Comparison of ENCODE assay signal across 8 cellular contexts in the genomic region with DNA sequence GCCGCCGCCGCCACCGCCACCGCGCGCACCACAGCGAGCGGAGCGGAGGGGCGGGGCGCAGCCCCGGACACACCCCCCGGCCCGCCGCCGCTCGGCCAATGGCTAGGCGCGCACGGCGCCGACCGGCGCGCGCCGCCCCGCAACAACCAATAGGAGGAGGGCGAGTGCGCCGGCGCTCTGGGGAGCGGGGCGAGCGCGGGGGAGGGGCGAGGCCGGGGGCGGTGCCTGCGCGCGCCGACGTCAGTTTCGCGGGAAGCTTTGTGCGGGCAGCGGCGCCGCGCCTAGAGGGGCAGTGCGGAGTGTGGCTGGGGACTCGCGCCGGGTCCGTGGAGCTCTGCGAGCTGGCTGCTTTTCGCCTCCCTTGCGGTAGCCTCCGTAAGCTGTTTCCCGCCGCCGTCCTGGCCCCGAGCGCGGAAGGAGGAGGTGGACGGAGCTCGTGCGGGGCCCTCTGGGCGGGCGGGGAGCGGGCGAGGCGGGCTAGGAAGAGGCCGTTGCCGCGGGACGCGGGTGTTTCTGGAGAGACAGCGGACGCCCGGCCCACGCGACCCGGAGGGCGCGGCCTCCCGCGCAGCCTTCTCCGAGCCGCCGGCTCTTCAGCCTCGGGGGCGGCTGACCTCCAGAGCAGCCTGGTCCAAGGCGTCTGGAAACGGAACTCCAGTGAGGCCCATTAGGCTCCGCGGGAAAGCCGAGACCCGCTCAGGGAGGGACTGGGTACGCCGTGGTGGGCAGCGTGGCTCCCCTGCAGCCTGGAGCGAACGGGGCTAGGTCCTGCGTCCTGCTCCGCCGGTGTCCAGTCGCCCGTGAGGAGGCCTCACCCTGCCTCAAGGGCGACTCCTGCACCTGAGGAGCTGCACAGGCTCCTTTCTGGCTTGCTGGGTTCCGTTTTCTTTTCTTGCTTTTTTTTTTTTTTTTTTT. TPM values are rescaled to one million over a fixed set of nuclear protein-coding genes. Genes with fewer than 3 reads are reported as not detected.
DNase-seq lines count a peak whose midpoint lies in the region; ATAC-seq and TF ChIP-seq lines count a peak whose summit lies in the region.

A gene (minus strand): TSS at position 44 of the 915 bp plus-strand sequence. CDS start 249 bp downstream, outside the sequence.

- no peaks in the 10 kb centered on the region for H3K27me3 Mint-ChIP-seq in activated T-cell treated with anti-CD3 and anti-CD28 coated beads, Interleukin-2, amount 50 U/mL, for 24 hours
- no peaks in the 10 kb centered on the region for H3K27me3 Mint-ChIP-seq in naive B cell

- H3K9me3 ChIP-seq in Panc1 (ENCODE audit: control insufficient read depth, insufficient read depth, low read depth, low read length) (no peaks in the 10 kb centered on the region), esophagus squamous epithelium (no peaks in the 10 kb centered on the region)

- H3K27ac Mint-ChIP-seq in activated T-cell treated with anti-CD3 and anti-CD28 coated beads, Interleukin-2, amount 50 U/mL, for 24 hours = peak within 1 kb of the TSS; percentile 98
- H3K27ac Mint-ChIP-seq in naive B cell = peak within 1 kb of the TSS; percentile 91 to 98 (median 94)
- peak within 1 kb of the TSS; percentile 89 for H3K27ac Mint-ChIP-seq in stimulated activated effector memory CD8-positive, alpha-beta T cell treated with anti-CD3 and anti-CD28 coated beads, Interleukin-12 subunit alpha, Interleukin-12 subunit beta, amount 100 ng/mL, for 72 hours

- peak; percentile 62 for ATAC-seq in GM21717 (IDR thresholded peaks at IDR 0.05; ENCODE audit: unreplicated experiment)
- ATAC-seq in Panc1 = peak; percentile 98
- ATAC-seq in naive B cell (ENCODE audit: low read depth in 2 of 2) = peak; percentile 95 to 96
- peak; percentile 95 for ATAC-seq in stimulated activated effector memory CD8-positive, alpha-beta T cell treated with anti-CD3 and anti-CD28 coated beads, Interleukin-12 subunit alpha, Interleukin-12 subunit beta, amount 100 ng/mL, for 72 hours

- BruUV-seq in Panc1 (replicated peaks; lab: Mats Ljungman, UMichigan) = no TSS peak

- H3K4me1 ChIP-seq in Panc1 (ENCODE audit: control insufficient read depth, insufficient read depth, low read length) = peaks cover 3% of the 10 kb centered on the region; the same call in 1 of the 2 replicates
- peaks cover 16 to 42% (median 19%) of the 10 kb centered on the region in 3 donors for H3K4me1 ChIP-seq in esophagus squamous epithelium

- no peaks in the 10 kb centered on the region for H3K27me3 ChIP-seq in Panc1 (ENCODE audit: control insufficient read depth, insufficient read depth, low read length)
- H3K27me3 ChIP-seq in esophagus squamous epithelium = no peaks in the 10 kb centered on the region

- POLR2A ChIA-PET in Panc1 (lab: Charles Lee) = interaction anchor here (0.6 kb wide), 2 partner anchors 14 to 149 kb away, joined by 3 to 8 read pairs; a partner anchor contains a TSS

- peaks cover 24% of the 10 kb centered on the region for H3K4me1 Mint-ChIP-seq in activated T-cell treated with anti-CD3 and anti-CD28 coated beads, Interleukin-2, amount 50 U/mL, for 24 hours (ENCODE audit: low read depth)
- H3K4me1 Mint-ChIP-seq in naive B cell = peaks cover 12 to 27% (median 14%) of the 10 kb centered on the region in 3 donors
- H3K4me1 Mint-ChIP-seq in stimulated activated effector memory CD8-positive, alpha-beta T cell treated with anti-CD3 and anti-CD28 coated beads, Interleukin-12 subunit alpha, Interleukin-12 subunit beta, amount 100 ng/mL, for 72 hours = peaks cover 19% of the 10 kb centered on the region

- intact Hi-C loops in Panc1 (cut with micrococcal nuclease; ENCODE audit: unreplicated experiment) = no loop called here
- intact Hi-C loops in esophagus squamous epithelium (cut with DNase I) = no loop called here

- H3K9me3 Mint-ChIP-seq in activated T-cell treated with anti-CD3 and anti-CD28 coated beads, Interleukin-2, amount 50 U/mL, for 24 hours = no peaks in the 10 kb centered on the region
- no peaks in the 10 kb centered on the region for H3K9me3 Mint-ChIP-seq in naive B cell
- no peaks in the 10 kb centered on the region for H3K9me3 Mint-ChIP-seq in stimulated activated effector memory CD8-positive, alpha-beta T cell treated with anti-CD3 and anti-CD28 coated beads, Interleukin-12 subunit alpha, Interleukin-12 subunit beta, amount 100 ng/mL, for 72 hours

- TF ChIP-seq CTCF in Panc1 (IDR thresholded peaks at IDR 0.05) (no peak), esophagus squamous epithelium (IDR thresholded peaks at IDR 0.05) (no peak)

- peak; percentile 72 for DNase-seq in DMS153 (lab: John Stamatoyannopoulos, UW)
- DNase-seq in KBM-7 = peak; percentile 70
- no peak for DNase-seq in Panc1 (ENCODE audit: low read depth, low spot score)
- DNase-seq in activated T-cell treated with anti-CD3 and anti-CD28 coated beads, Interleukin-2, amount 50 U/mL, for 24 hours = peak; percentile 95
- peak; percentile 57 for DNase-seq in esophagus squamous epithelium (lab: John Stamatoyannopoulos, UW)
- peak; percentile 92 for DNase-seq in naive B cell
- DNase-seq in stimulated activated effector memory CD8-positive, alpha-beta T cell treated with anti-CD3 and anti-CD28 coated beads, Interleukin-12 subunit alpha, Interleukin-12 subunit beta, amount 100 ng/mL, for 72 hours (ENCODE audit: low spot score in 2 of 2) = peak; percentile 94 to 96

- in situ Hi-C loops in KBM-7 (cut with MboI; ENCODE audit: low pct_unique_long_range_greater_than_20kb, low sequenced_read_pairs) = no loop called here
- in situ Hi-C loops in Panc1 (cut with HindIII; ENCODE audit: low pct_unique_long_range_greater_than_20kb, low sequenced_read_pairs) = no loop called here

- no peaks in the 10 kb centered on the region; the same call in 1 of the 2 replicates for H3K36me3 ChIP-seq in Panc1 (ENCODE audit: control insufficient read depth, insufficient read depth, low read length)
- peaks cover 18 to 31% (median 20%) of the 10 kb centered on the region in 3 donors for H3K36me3 ChIP-seq in esophagus squamous epithelium

- peak within 1 kb of the TSS; percentile 99 for H3K4me3 Mint-ChIP-seq in activated T-cell treated with anti-CD3 and anti-CD28 coated beads, Interleukin-2, amount 50 U/mL, for 24 hours
- peak within 1 kb of the TSS; percentile 92 to 98 (median 96) for H3K4me3 Mint-ChIP-seq in naive B cell
- peak within 1 kb of the TSS; percentile 82 for H3K4me3 Mint-ChIP-seq in stimulated activated effector memory CD8-positive, alpha-beta T cell treated with anti-CD3 and anti-CD28 coated beads, Interleukin-12 subunit alpha, Interleukin-12 subunit beta, amount 100 ng/mL, for 72 hours

- 0 to 2% methylated on average over 7 to 11 of the region's 113 CpGs for WGBS in esophagus squamous epithelium, 2 donors

- H3K27ac ChIP-seq in Panc1 (ENCODE audit: low read length) (0 out of 2 replicates have a peak within 1 kb of the TSS, but pooled peaks have one; percentile 54), esophagus squamous epithelium (peak within 1 kb of the TSS; percentile 80 to 90 (median 82))

- peak in 2 of 4 donors; percentile 11 to 48 for TF ChIP-seq POLR2A in esophagus squamous epithelium (IDR thresholded peaks at IDR 0.05)

- H3K36me3 Mint-ChIP-seq in activated T-cell treated with anti-CD3 and anti-CD28 coated beads, Interleukin-2, amount 50 U/mL, for 24 hours (ENCODE audit: low read depth) = peaks cover 41% of the 10 kb centered on the region
- H3K36me3 Mint-ChIP-seq in naive B cell = peaks cover 6 to 8% of the 10 kb centered on the region in 2 donors
- H3K36me3 Mint-ChIP-seq in stimulated activated effector memory CD8-positive, alpha-beta T cell treated with anti-CD3 and anti-CD28 coated beads, Interleukin-12 subunit alpha, Interleukin-12 subunit beta, amount 100 ng/mL, for 72 hours = peaks cover 32% of the 10 kb centered on the region

- H3K4me3 ChIP-seq in Panc1 (ENCODE audit: low read depth in 2 of 2, low read length in 2 of 2) (peak within 1 kb of the TSS; percentile 59 to 63), esophagus squamous epithelium (peak within 1 kb of the TSS; percentile 74 to 87 (median 81))

- CTCF ChIA-PET in Panc1 (lab: Charles Lee) = no interaction called here

RNA-seq across cellular contexts. Expression of the gene that starts here (rescaled TPM):
- total RNA-seq in Panc1 (2021; ENCODE audit: unreplicated experiment) (37.0 TPM), esophagus squamous epithelium (10 to 100 TPM; 17.5 to 28.8 (median 25.2) TPM)
- 31.7 TPM for polyA plus RNA-seq in Panc1 (2012; ENCODE audit: insufficient read length)
- polyA plus RNA-seq in naive B cell (ENCODE audit: low read depth in 6 of 6) = 10 to 100 TPM in 1 of 6 donors, 1 to 10 TPM in 5; 4.2 to 13.3 (median 7.2) TPM
